In the genomic region with DNA sequence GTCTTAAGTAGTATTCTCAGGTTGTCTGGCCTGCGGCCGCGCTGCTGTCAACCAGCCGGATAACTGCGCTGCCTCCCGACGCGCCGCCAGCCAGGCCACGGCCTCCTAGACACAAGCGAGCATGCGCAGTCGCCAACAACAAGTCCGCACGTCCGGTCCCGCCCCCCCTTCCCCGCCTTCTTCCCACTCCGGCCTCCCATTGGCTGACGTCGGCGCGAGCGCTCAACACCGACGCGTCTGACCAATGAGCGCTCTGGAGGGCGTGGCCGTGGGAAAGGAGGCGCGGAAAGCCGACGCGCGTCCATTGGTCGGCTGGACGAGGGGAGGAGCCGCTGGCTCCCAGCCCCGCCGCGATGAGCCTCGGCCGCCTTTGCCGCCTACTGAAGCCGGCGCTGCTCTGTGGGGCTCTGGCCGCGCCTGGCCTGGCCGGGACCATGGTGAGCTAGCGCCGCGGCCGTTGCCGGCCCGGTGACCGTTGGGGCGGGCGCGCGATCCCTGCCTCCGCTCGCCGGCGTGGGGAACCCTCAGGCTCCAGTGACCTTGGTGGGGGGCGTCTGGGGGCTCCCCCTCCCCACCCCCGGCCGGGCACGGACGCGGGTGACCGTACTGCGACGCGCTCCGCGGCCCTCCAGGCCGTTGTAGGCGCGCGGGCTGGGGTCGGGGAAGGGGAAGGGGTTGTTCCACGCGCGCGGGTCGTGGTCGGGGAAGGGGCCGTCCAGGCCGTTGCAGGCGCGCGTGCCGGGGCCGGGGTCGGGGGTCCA, we compare ENCODE assay signal across 8 cellular contexts. TPM values are rescaled to one million over a fixed set of nuclear protein-coding genes. Genes with fewer than 3 reads are reported as not detected.
DNase-seq lines count a peak whose midpoint lies in the region; ATAC-seq and TF ChIP-seq lines count a peak whose summit lies in the region.

A gene with protein sequence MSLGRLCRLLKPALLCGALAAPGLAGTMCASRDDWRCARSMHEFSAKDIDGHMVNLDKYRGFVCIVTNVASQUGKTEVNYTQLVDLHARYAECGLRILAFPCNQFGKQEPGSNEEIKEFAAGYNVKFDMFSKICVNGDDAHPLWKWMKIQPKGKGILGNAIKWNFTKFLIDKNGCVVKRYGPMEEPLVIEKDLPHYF (plus strand): TSS at position 304 of the 761 bp plus-strand sequence. CDS start 50 bp downstream, at position 354.

- no peaks in the 10 kb centered on the region for H3K27me3 ChIP-seq in H7 (ENCODE audit: control insufficient read depth, insufficient read depth, low read length)
- H3K27me3 ChIP-seq in MG63 = no peaks in the 10 kb centered on the region

- peak; percentile 70 for ATAC-seq in stimulated activated naive CD8-positive, alpha-beta T cell treated with anti-CD3 and anti-CD28 coated beads, Interleukin-15, amount 100 ng/mL, for 72 hours

- H3K4me3 ChIP-seq in H7 (ENCODE audit: insufficient read depth, low read depth, low read length) = peak within 1 kb of the TSS; percentile 85
- H3K4me3 ChIP-seq in MG63 = peak within 1 kb of the TSS; percentile 62
- peak within 1 kb of the TSS; percentile 80 for H3K4me3 ChIP-seq in fibroblast of the aortic adventitia (ENCODE audit: low read depth, low read length)

- peaks cover 1% of the 10 kb centered on the region; the same call in 1 of the 2 replicates for H3K9me3 ChIP-seq in MG63

- H3K9me3 Mint-ChIP-seq in nephron progenitor cell = peaks cover 2% of the 10 kb centered on the region
- peaks cover 5 to 7% of the 10 kb centered on the region in 2 donors for H3K9me3 Mint-ChIP-seq in stimulated activated naive CD8-positive, alpha-beta T cell treated with anti-CD3 and anti-CD28 coated beads, Interleukin-15, amount 100 ng/mL, for 72 hours

- no peak for TF ChIP-seq CTCF in fibroblast of the aortic adventitia (IDR thresholded peaks at IDR 0.05; ENCODE audit: insufficient read depth, low read length)
- TF ChIP-seq CTCF in nephron progenitor cell (IDR thresholded peaks at IDR 0.05) = no peak

- no peak within 1 kb of the TSS for H3K27ac Mint-ChIP-seq in nephron progenitor cell
- peak within 1 kb of the TSS; percentile 85 to 96 for H3K27ac Mint-ChIP-seq in stimulated activated naive CD8-positive, alpha-beta T cell treated with anti-CD3 and anti-CD28 coated beads, Interleukin-15, amount 100 ng/mL, for 72 hours

- no peaks in the 10 kb centered on the region for H3K27me3 Mint-ChIP-seq in nephron progenitor cell (ENCODE audit: low read depth, poor library complexity)
- H3K27me3 Mint-ChIP-seq in stimulated activated naive CD8-positive, alpha-beta T cell treated with anti-CD3 and anti-CD28 coated beads, Interleukin-15, amount 100 ng/mL, for 72 hours = no peaks in the 10 kb centered on the region

- H3K36me3 ChIP-seq in H7 (replicated peaks; ENCODE audit: control insufficient read depth, insufficient read depth, low read length) (peaks cover 7% of the 10 kb centered on the region), MG63 (peaks cover 4% of the 10 kb centered on the region)

- H3K36me3 Mint-ChIP-seq in nephron progenitor cell (ENCODE audit: low read depth) = no peaks in the 10 kb centered on the region

- H3K4me1 Mint-ChIP-seq in nephron progenitor cell = peaks cover 37% of the 10 kb centered on the region
- peaks cover 70% of the 10 kb centered on the region for H3K4me1 Mint-ChIP-seq in stimulated activated naive CD8-positive, alpha-beta T cell treated with anti-CD3 and anti-CD28 coated beads, Interleukin-15, amount 100 ng/mL, for 72 hours

- DNase-seq in ELF-1 (ENCODE audit: low read depth, low spot score) (peak; percentile 99), H7 (peak; percentile 100), MG63 (peak; percentile 94), SHP77 treated with DMSO at 0.1 percent for 48 hours (lab: John Stamatoyannopoulos, UW) (peak; percentile 90), fibroblast of the aortic adventitia (ENCODE audit: low read depth) (peak; percentile 99), nephron progenitor cell (peak; percentile 99)
- DNase-seq in activated effector memory CD4-positive, alpha-beta T cell treated with anti-CD3 and anti-CD28 coated beads, Interleukin-2, amount 50 U/mL, for 16 hours = peak; percentile 99
- peak; percentile 96 to 98 for DNase-seq in stimulated activated naive CD8-positive, alpha-beta T cell treated with anti-CD3 and anti-CD28 coated beads, Interleukin-15, amount 100 ng/mL, for 72 hours

- H3K4me3 Mint-ChIP-seq in nephron progenitor cell = peak within 1 kb of the TSS; percentile 79
- H3K4me3 Mint-ChIP-seq in stimulated activated naive CD8-positive, alpha-beta T cell treated with anti-CD3 and anti-CD28 coated beads, Interleukin-15, amount 100 ng/mL, for 72 hours = peak within 1 kb of the TSS; percentile 79 to 83

RNA-seq across cellular contexts. Expression of the gene that starts here (rescaled TPM):
- 620 and 671 TPM in 2 replicates for total RNA-seq in H7 (2014; rRNA removed; shearing (Covaris generic))
- 293 and 320 TPM in 2 replicates for total RNA-seq in MG63 (2014; rRNA removed; shearing (Covaris generic); ENCODE audit: low replicate concordance)
- total RNA-seq in fibroblast of the aortic adventitia (ENCODE audit: low replicate concordance) = 156 and 288 TPM in 2 replicates

Comparison
In these comparisons a context has a peak if more than half of its experiments do, and no peak if none do; other contexts are left out.
1. Peak in every context shown above with its lines: DNase-seq, ATAC-seq and H3K4me3 ChIP-seq.